Comparison of ENCODE assay signal across 1 cellular context in genomic region chr18:58520964-58521363, GRCh38.
TF ChIP-seq lines count a peak whose summit lies in the region.

No MANE protein-coding gene starts in this region.

TF ChIP-seq in SK-N-SH treated with all-trans-retinoic acid at 6 μM for 48 hours, 23 proteins besides CTCF, POLR2A, EP300 and RAD21 (continued from another document):
- TF ChIP-seq PATZ1 (CRISPR knock-in tag; IDR thresholded peaks at IDR 0.05; ENCODE audit: borderline replicate concordance) (no peak), RARB (CRISPR knock-in tag; IDR thresholded peaks at IDR 0.05) (no peak), BACH2 (CRISPR knock-in tag; IDR thresholded peaks at IDR 0.05; ENCODE audit: borderline replicate concordance) (no peak), PPARA (CRISPR knock-in tag; IDR thresholded peaks at IDR 0.05; ENCODE audit: borderline replicate concordance) (no peak), OSR1 (CRISPR knock-in tag; IDR thresholded peaks at IDR 0.05) (no peak), CSRNP3 (CRISPR knock-in tag; IDR thresholded peaks at IDR 0.05) (no peak), TCF4 (CRISPR knock-in tag; IDR thresholded peaks at IDR 0.05; ENCODE audit: borderline replicate concordance) (no peak)
